ENCODE assay signal across 8 cellular contexts in genomic region chr15:44501768-44502366, GRCh38. TPM values are rescaled to one million over a fixed set of nuclear protein-coding genes. Genes with fewer than 3 reads are reported as not detected.
DNase-seq lines count a peak whose midpoint lies in the region; ATAC-seq and TF ChIP-seq lines count a peak whose summit lies in the region.

No MANE protein-coding gene starts in this region.

- no peak overlapping the region for H3K27ac ChIP-seq in CD8-positive, alpha-beta T cell (ENCODE audit: low read depth, low read length)
- no peak overlapping the region for H3K27ac ChIP-seq in H9 (ENCODE audit: insufficient read length, low read depth, low read length)

- no peak overlapping the region for H2AFZ ChIP-seq in H9 (ENCODE audit: low read length)

- H3K4ac ChIP-seq in H9 (ENCODE audit: low read depth, low read length): no peak overlapping the region

- H2BK5ac ChIP-seq in H9 (ENCODE audit: insufficient read length, low read length): no peak overlapping the region

- H3K36me3 Mint-ChIP-seq in CD8-positive, alpha-beta T cell: peaks cover 46% of the 10 kb centered on the region
- H3K36me3 Mint-ChIP-seq in H9 (ENCODE audit: insufficient read depth in 1 of 3, low read depth in 3 of 3): peaks cover 11 to 56% (median 48%) of the 10 kb centered on the region in 3 experiments; a peak in 6 of 7 replicates
- H3K36me3 Mint-ChIP-seq in neural crest cell (ENCODE audit: low read depth): peaks cover 2% of the 10 kb centered on the region

- no peak overlapping the region for H3K23ac ChIP-seq in H9 (ENCODE audit: insufficient read length, low read depth, low read length)

- no peak overlapping the region for H3K4me3 Mint-ChIP-seq in CD8-positive, alpha-beta T cell
- no peak overlapping the region for H3K4me3 Mint-ChIP-seq in H9
- H3K4me3 Mint-ChIP-seq in neural crest cell: no peak overlapping the region

- no CpG with 5 or more reads among the region's 3 CpGs for WGBS in H9 (ENCODE audit: extremely low coverage, insufficient read length, low lambda C conversion rate)

- no peak overlapping the region for H2AK5ac ChIP-seq in H9 (ENCODE audit: insufficient read length, low read length)

- H3K9me3 Mint-ChIP-seq in CD8-positive, alpha-beta T cell: no peaks in the 10 kb centered on the region
- H3K9me3 Mint-ChIP-seq in H9 (no peaks in the 10 kb centered on the region), neural crest cell (no peaks in the 10 kb centered on the region)

- H3K14ac ChIP-seq in H9 (ENCODE audit: insufficient read depth, low read length): no peak overlapping the region

- no peak overlapping the region for H2BK12ac ChIP-seq in H9 (ENCODE audit: insufficient read length, low read depth, low read length)

- H4K20me1 ChIP-seq in H9 (ENCODE audit: control insufficient read depth, insufficient read depth, insufficient read length): no peaks in the 10 kb centered on the region

- no peak overlapping the region for H3K27ac Mint-ChIP-seq in CD8-positive, alpha-beta T cell
- H3K27ac Mint-ChIP-seq in H9: no peak overlapping the region; a peak in 1 of 7 replicates
- H3K27ac Mint-ChIP-seq in neural crest cell (ENCODE audit: unreplicated experiment): no peak overlapping the region

- no peak overlapping the region for H3K56ac ChIP-seq in H9 (ENCODE audit: insufficient read length, low read depth, low read length)

- no peaks in the 10 kb centered on the region for H3K4me1 ChIP-seq in CD8-positive, alpha-beta T cell (ENCODE audit: insufficient read depth, low read length)
- H3K4me1 ChIP-seq in H9 (ENCODE audit: insufficient read depth, low read length): no peaks in the 10 kb centered on the region

- intact Hi-C loops in CD8-positive, alpha-beta T cell (cut with DNase I, micrococcal nuclease): loop anchor here (1.0 to 10.0 kb wide), 6 partner anchors 75 to 600 kb away; partner anchors contain the start of genes CTDSPL2 (in 1 of the 2) and GOLM2 (in 1 of the 2)

- ATAC-seq in CD8-positive, alpha-beta T cell: peak; percentile 73
- ATAC-seq in HG03521 (IDR thresholded peaks at IDR 0.05; ENCODE audit: unreplicated experiment) (no peak), HG03025 (IDR thresholded peaks at IDR 0.05; ENCODE audit: low FRiP score, unreplicated experiment) (no peak)

- H3K4me1 Mint-ChIP-seq in CD8-positive, alpha-beta T cell (ENCODE audit: low read depth): peaks cover 17% of the 10 kb centered on the region
- no peaks in the 10 kb centered on the region for H3K4me1 Mint-ChIP-seq in H9
- H3K4me1 Mint-ChIP-seq in neural crest cell: no peaks in the 10 kb centered on the region

- H3K27me3 Mint-ChIP-seq in CD8-positive, alpha-beta T cell (ENCODE audit: low read depth): no peaks in the 10 kb centered on the region
- H3K27me3 Mint-ChIP-seq in H9 (ENCODE audit: low read depth) (no peaks in the 10 kb centered on the region), neural crest cell (ENCODE audit: low read depth) (no peaks in the 10 kb centered on the region)

- CTCF ChIA-PET in CD8-positive, alpha-beta T cell (lab: Charles Lee): interaction anchor here (0.5 to 1.5 kb wide), 15 partner anchors 13 to 598 kb away, joined by 3 to 9 read pairs (median 3); partner anchors contain the start of gene CTDSPL2

- no peak overlapping the region for H4K91ac ChIP-seq in H9 (ENCODE audit: insufficient read length, low read depth, low read length)

- H3K9me3 ChIP-seq in CD8-positive, alpha-beta T cell (ENCODE audit: low read length): no peaks in the 10 kb centered on the region
- H3K9me3 ChIP-seq in H9 (ENCODE audit: control insufficient read depth, low read depth, low read length): no peaks in the 10 kb centered on the region

- no peaks in the 10 kb centered on the region for H3K27me3 ChIP-seq in CD8-positive, alpha-beta T cell (ENCODE audit: insufficient read depth, low read length)
- no peaks in the 10 kb centered on the region for H3K27me3 ChIP-seq in H9 (ENCODE audit: insufficient read depth, low read length)

- peaks cover 6% of the 10 kb centered on the region for H3K36me3 ChIP-seq in CD8-positive, alpha-beta T cell (ENCODE audit: insufficient read depth, low read length)

- no peak overlapping the region for H2BK120ac ChIP-seq in H9 (ENCODE audit: low read depth, low read length, poor library complexity, severe bottlenecking)

- H3K23me2 ChIP-seq in H9 (ENCODE audit: insufficient read length, low read depth, low read length, poor library complexity, severe bottlenecking): no peaks in the 10 kb centered on the region

- DNase-seq in CD8-positive, alpha-beta T cell: no peak
- DNase-seq in H9: no peak
- peak; percentile 14 for DNase-seq in SIG-M5 (lab: John Stamatoyannopoulos, UW)
- DNase-seq in epithelial cell of esophagus (ENCODE audit: low read depth): peak; percentile 48
- DNase-seq in neural crest cell (ENCODE audit: low read depth, low spot score): no peak
- no peak for DNase-seq in NCI-H2029 (lab: John Stamatoyannopoulos, UW)

- H2BK15ac ChIP-seq in H9 (ENCODE audit: low read depth, low read length): no peak overlapping the region

- H4K8ac ChIP-seq in H9 (replicated peaks; ENCODE audit: insufficient read length, low read depth, low read length): no peak overlapping the region

- POLR2A ChIA-PET in CD8-positive, alpha-beta T cell (lab: Charles Lee): interaction anchor here (0.6 kb wide), 1 partner anchor 10 kb away, joined by 4 read pairs; no protein-coding TSS in a partner anchor

- H3K18ac ChIP-seq in H9 (ENCODE audit: insufficient read length, low read depth, low read length): no peak overlapping the region

- no peak overlapping the region for H3K4me3 ChIP-seq in CD8-positive, alpha-beta T cell (ENCODE audit: low read depth, low read length)
- H3K4me3 ChIP-seq in epithelial cell of esophagus (ENCODE audit: low read length): no peak overlapping the region

- no peaks in the 10 kb centered on the region for H3K79me1 ChIP-seq in H9 (ENCODE audit: insufficient read depth, low read depth, low read length, poor library complexity, severe bottlenecking)

- H3K9ac ChIP-seq in H9 (ENCODE audit: extremely low read depth, insufficient read length, low read length): no peak overlapping the region

- H3K79me2 ChIP-seq in H9 (ENCODE audit: insufficient read depth, low read length): 0 out of 2 replicates have a peak, but pooled peaks cover 2% of the 10 kb centered on the region

- H3T11ph ChIP-seq in H9 (ENCODE audit: low read length): no peak overlapping the region

- no peak overlapping the region for H4K5ac ChIP-seq in H9 (ENCODE audit: insufficient read length, low read depth, low read length)

- peak; percentile 72 for TF ChIP-seq CTCF in CD8-positive, alpha-beta T cell (IDR thresholded peaks at IDR 0.05)
- TF ChIP-seq CTCF in H9 (conservative IDR thresholded peaks at IDR 0.05): peak; percentile 74
- TF ChIP-seq CTCF in epithelial cell of esophagus (IDR thresholded peaks at IDR 0.05; ENCODE audit: insufficient read depth, low read depth, low read length, missing control alignments): peak; percentile 63
- TF ChIP-seq CTCF in neural crest cell (conservative IDR thresholded peaks at IDR 0.05): peak; percentile 75

- H3K4me2 ChIP-seq in H9 (ENCODE audit: insufficient read depth, insufficient read length, low read length): no peak overlapping the region

- no peak overlapping the region for H2BK20ac ChIP-seq in H9 (ENCODE audit: low read depth, low read length, poor library complexity, severe bottlenecking)

RNA-seq across cellular contexts. Expression of gene EIF3J, which starts 35.1 kb away (rescaled TPM):
- 10 to 100 TPM; 63.7 to 68.9 TPM for total RNA-seq in CD8-positive, alpha-beta T cell
- total RNA-seq in H9 (2021): 114 and 129 TPM in 2 replicates
- total RNA-seq in neural crest cell: 118 and 128 TPM in 2 replicates

Comparison
In these comparisons a context has a peak if more than half of its experiments do, and no peak if none do; other contexts are left out.
1. DNase-seq: peak in SIG-M5 (single experiment) and epithelial cell of esophagus (single experiment); none in CD8-positive, alpha-beta T cell (0 of 7), H9 (single experiment), neural crest cell (single experiment) and NCI-H2029 (single experiment).
2. Peak in every context shown above with its lines, with median percentiles within 50 percentile points of each other: CTCF ChIP-seq.